ENCODE assay signal across 16 cellular contexts in genomic region chr9:86926130-86926529, GRCh38.
"Had no signal": no experiment of that assay in that cellular context is flagged by ENCODE, and none has a peak within 500 bp of the region (broad histone marks: within the 10 kb centered on the region; RNA-seq: fewer than 3 reads in every experiment).

No MANE protein-coding gene starts in this region.

- H3K36me3 ChIP-seq: colonic mucosa, right lobe of liver, thoracic aorta, upper lobe of right lung had no signal

- H3K27me3 ChIP-seq: body of pancreas, colonic mucosa, right lobe of liver had no signal

- DNase-seq: activated CD4-positive, alpha-beta memory T cell treated with anti-CD3 and anti-CD28 coated beads for 36 hours; activated CD4-positive, alpha-beta T cell treated with anti-CD3 and anti-CD28 coated beads for 36 hours; activated CD8-positive, alpha-beta memory T cell treated with anti-CD3 and anti-CD28 coated beads, Interleukin-2, amount 10 ng/mL, durations not matched to agents 7 days and 5 days; activated effector memory CD4-positive, alpha-beta T cell treated with anti-CD3 and anti-CD28 coated beads, Interleukin-2, amount 50 U/mL, for 16 hours; activated T-cell treated with anti-CD3 and anti-CD28 coated beads, Interleukin-2, amount 50 U/mL, for 24 hours; amniotic stem cell; body of pancreas; central memory CD4-positive, alpha-beta T cell; colonic mucosa; left ventricle myocardium superior; right lobe of liver; stimulated activated CD4-positive, alpha-beta T cell treated with anti-CD3 and anti-CD28 coated beads, Interleukin-1b, Interleukin-23, amount 100 ng/mL, for 48 hours; T-helper 2 cell; upper lobe of right lung had no signal

- H3K4me1 ChIP-seq: body of pancreas, colonic mucosa, right lobe of liver, upper lobe of right lung had no signal

- H3K9me3 ChIP-seq: body of pancreas, colonic mucosa, right lobe of liver, thoracic aorta, upper lobe of right lung had no signal

- H3K4me3 ChIP-seq: body of pancreas, colonic mucosa, right lobe of liver, thoracic aorta, upper lobe of right lung had no signal

- ATAC-seq: activated CD4-positive, alpha-beta T cell treated with anti-CD3 and anti-CD28 coated beads for 36 hours; activated CD8-positive, alpha-beta memory T cell treated with anti-CD3 and anti-CD28 coated beads, Interleukin-2, amount 10 ng/mL, durations not matched to agents 7 days and 5 days; body of pancreas; esophagus mucosa; left ventricle myocardium superior; upper lobe of right lung had no signal

- H3K27ac ChIP-seq: body of pancreas, colonic mucosa, right lobe of liver, thoracic aorta, upper lobe of right lung had no signal
